In the genomic region with DNA sequence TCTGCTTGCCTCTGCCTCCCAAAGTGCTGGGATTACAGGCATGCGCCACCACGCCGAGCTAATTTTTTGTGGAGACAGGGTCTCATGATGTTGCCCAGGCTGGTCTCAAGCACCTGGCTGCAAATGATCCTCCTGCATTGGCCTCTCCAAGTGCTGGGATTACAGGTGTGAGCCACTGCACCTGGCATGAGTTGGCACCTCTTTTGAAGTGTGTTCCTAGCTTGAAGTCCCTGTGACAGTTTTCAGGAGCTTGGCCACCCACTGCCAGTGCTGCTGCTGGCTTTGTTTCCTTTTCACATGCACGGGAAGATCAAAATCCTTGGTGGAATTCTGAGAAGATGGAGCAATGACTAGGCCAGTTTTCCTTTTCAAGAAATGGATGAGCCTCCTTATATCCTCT, we compare ENCODE assay signal across 26 cellular contexts.
"Had no signal": no experiment of that assay in that cellular context is flagged by ENCODE, and none has a peak within 500 bp of the region (broad histone marks: within the 10 kb centered on the region; RNA-seq: fewer than 3 reads in every experiment).

No MANE protein-coding gene starts in this region.

- H3K4me3 ChIP-seq: adrenal gland, K562, PC-9 had no signal

- H3K9me3 ChIP-seq: adrenal gland had no signal

- ATAC-seq: activated CD8-positive, alpha-beta T cell treated with anti-CD3 and anti-CD28 coated beads for 36 hours; activated naive CD4-positive, alpha-beta T cell treated with anti-CD3 and anti-CD28 coated beads, Interleukin-2, amount 50 U/mL, for 72 hours; activated T-cell treated with anti-CD3 and anti-CD28 coated beads, Interleukin-2, amount 50 U/mL, for 72 hours; activated T-helper 17 cell treated with anti-CD3 and anti-CD28 coated beads, Interleukin-2, amount 50 U/mL, for 72 hours; K562 had no signal

- H3K27me3 ChIP-seq: adrenal gland had no signal

- DNase-seq: activated CD4-positive, alpha-beta T cell treated with anti-CD3 and anti-CD28 coated beads, Interleukin-2, amount 10 ng/mL, durations not matched to agents 24 days and 14 days; activated CD4-positive, alpha-beta T cell treated with anti-CD3 and anti-CD28 coated beads, Interleukin-2, amount 50 U/mL, for 4 hours; activated CD8-positive, alpha-beta T cell treated with anti-CD3 and anti-CD28 coated beads for 36 hours; activated effector memory CD4-positive, alpha-beta T cell treated with anti-CD3 and anti-CD28 coated beads, Interleukin-2, amount 50 U/mL, for 16 hours; activated naive CD4-positive, alpha-beta T cell; activated T-cell treated with anti-CD3 and anti-CD28 coated beads, Interleukin-2, amount 50 U/mL, for 1 hour; activated T-cell treated with anti-CD3 and anti-CD28 coated beads, Interleukin-2, amount 50 U/mL, for 72 hours; adrenal gland; caudate nucleus; NCI-H1092 treated with DMSO at 0.1 percent for 48 hours; NCI-H146; NCI-H2081 treated with DMSO at 0.1 percent for 48 hours; NCI-H345; NCI-H524 treated with DMSO at 0.1 percent for 48 hours; PC-9; Right ventricle myocardium superior; SW 1271; T-helper 1 cell; T-helper 2 cell; T1000 had no signal

- FAIRE-seq: astrocyte, bronchial epithelial cell, K562, RCC 7860 had no signal

- H3K27ac ChIP-seq: adrenal gland, PC-9 had no signal

- H3K4me1 ChIP-seq: adrenal gland had no signal
